Comparison of ENCODE assay signal across 13 cellular contexts in genomic region chr10:74932648-74933047, GRCh38.
DNase-seq lines count a peak whose midpoint lies in the region; ATAC-seq and TF ChIP-seq lines count a peak whose summit lies in the region.
"Had no signal": no experiment of that assay in that cellular context is flagged by ENCODE, and none has a peak within 500 bp of the region (broad histone marks: within the 10 kb centered on the region; RNA-seq: fewer than 3 reads in every experiment).

No MANE protein-coding gene starts in this region.

- H3K27ac ChIP-seq in thyroid gland (peak overlapping the region in 2 of 3 donors; percentile 52 to 67), PC-9 (no peak overlapping the region)

- intact Hi-C loops in thyroid gland (cut with DNase I) (no loop called here), PC-9 (cut with micrococcal nuclease; ENCODE audit: unreplicated experiment) (no loop called here)

- H3K36me3 ChIP-seq in thyroid gland (no peaks in the 10 kb centered on the region), PC-9 (ENCODE audit: low read depth) (no peaks in the 10 kb centered on the region)

- H3K4me1 ChIP-seq in thyroid gland (peaks cover 44 to 46% of the 10 kb centered on the region in 2 donors), PC-9 (replicated peaks; ENCODE audit: insufficient read depth) (peaks cover 16% of the 10 kb centered on the region)

- 71% methylated on average over 3 of the region's 3 CpGs for WGBS in thyroid gland, 2 donors

- POLR2A ChIA-PET in PC-9 (lab: Charles Lee; ENCODE audit: unreplicated experiment), result interaction anchor here (0.6 kb wide), 2 partner anchors 245 to 482 kb away, joined by 3 to 20 read pairs; no protein-coding TSS in a partner anchor

- H3K79me2 ChIP-seq in PC-9 (ENCODE audit: low read depth), result peaks cover 11% of the 10 kb centered on the region

- H3K9me3 ChIP-seq in thyroid gland (no peaks in the 10 kb centered on the region), PC-9 (ENCODE audit: insufficient read depth, low read depth) (no peaks in the 10 kb centered on the region)

- no peaks in the 10 kb centered on the region for H3K9me2 ChIP-seq in PC-9 (ENCODE audit: insufficient read depth)

- ATAC-seq in HG03439 (IDR thresholded peaks at IDR 0.05; ENCODE audit: unreplicated experiment), result no peak
- ATAC-seq: natural killer cell had no signal

- H3F3A ChIP-seq in PC-9 (ENCODE audit: insufficient read depth, low read depth), result no peaks in the 10 kb centered on the region

- DNase-seq in NCI-H2081 (lab: John Stamatoyannopoulos, UW) (peak; percentile 7 to 13), NCI-H2081 treated with DMSO at 0.1 percent for 48 hours (lab: John Stamatoyannopoulos, UW) (no peak), amygdala (lab: John Stamatoyannopoulos, UW) (peak in 41 of 56 donors; percentile 6 to 82 (median 37)), hypothalamus (lab: John Stamatoyannopoulos, UW) (peak in 29 of 51 donors; percentile 6 to 73 (median 36)), thyroid gland (peak; percentile 93 to 97), NCI-H2107 (lab: John Stamatoyannopoulos, UW) (no peak), PC-9 (no peak)
- DNase-seq: activated naive CD4-positive, alpha-beta T cell treated with anti-CD3 and anti-CD28 coated beads, Interleukin-2, amount 50 U/mL, for 16 hours; effector CD4-positive, alpha-beta T cell; H7; natural killer cell; SIG-M5 had no signal

- H4K20me1 ChIP-seq in PC-9 (ENCODE audit: insufficient read depth), result no peaks in the 10 kb centered on the region

- H3K4me3 ChIP-seq in thyroid gland (replicated peaks in 1 of 3), result no peak overlapping the region
- no peak overlapping the region for H3K4me3 ChIP-seq in PC-9

- H2AFZ ChIP-seq in PC-9, result no peak overlapping the region

- no peak for TF ChIP-seq POLR2A in thyroid gland (IDR thresholded peaks at IDR 0.05)

- no peaks in the 10 kb centered on the region for H3K27me3 ChIP-seq in thyroid gland
- no peaks in the 10 kb centered on the region for H3K27me3 ChIP-seq in PC-9 (ENCODE audit: insufficient read depth, low read depth)

- CTCF ChIA-PET in PC-9 (lab: Charles Lee), result no interaction called here

- H3K4me2 ChIP-seq in PC-9, result no peak overlapping the region

- no TSS peak for BruUV-seq in PC-9 (replicated peaks; lab: Mats Ljungman, UMichigan)

- TF ChIP-seq CTCF in thyroid gland (IDR thresholded peaks at IDR 0.05) (no peak), PC-9 (conservative IDR thresholded peaks at IDR 0.05) (no peak)

Comparison
In these comparisons a context has a peak if more than half of its experiments do, and no peak if none do; other contexts are left out.
1. DNase-seq: peak in NCI-H2081 (2 of 2), amygdala (41 of 56), hypothalamus (29 of 51) and thyroid gland (2 of 2); none in NCI-H2081 treated with DMSO at 0.1 percent for 48 hours (single experiment), NCI-H2107 (single experiment) and PC-9 (0 of 2).